Comparison of ENCODE assay signal across 23 cellular contexts in the genomic region with DNA sequence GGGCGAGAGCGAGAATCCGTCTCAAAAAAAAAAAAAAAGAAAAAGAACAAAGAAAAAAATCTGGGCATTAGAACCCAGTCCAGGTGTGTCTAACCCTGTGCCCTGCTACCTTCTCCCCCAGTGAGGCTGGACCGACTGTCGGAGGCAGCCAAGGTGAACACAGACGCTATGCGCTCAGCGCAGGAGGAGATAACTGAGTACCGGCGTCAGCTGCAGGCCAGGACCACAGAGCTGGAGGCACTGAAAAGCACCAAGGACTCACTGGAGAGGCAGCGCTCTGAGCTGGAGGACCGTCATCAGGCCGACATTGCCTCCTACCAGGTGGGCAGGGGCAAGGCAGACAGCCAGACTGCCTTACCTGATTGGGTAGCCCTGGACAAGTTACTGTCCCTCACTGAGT.
"Had no signal": no experiment of that assay in that cellular context is flagged by ENCODE, and none has a peak within 500 bp of the region (broad histone marks: within the 10 kb centered on the region; RNA-seq: fewer than 3 reads in every experiment).

No MANE protein-coding gene starts in this region.

- H3K4me3 Mint-ChIP-seq: mesothelial cell of epicardium had no signal

- H3K9me3 ChIP-seq: heart left ventricle, left lung, lower lobe of right lung, mucosa of descending colon had no signal

- FAIRE-seq: colon, endothelial cell of umbilical vein, frontal cortex, islet of Langerhans, keratinocyte had no signal

- H3K36me3 ChIP-seq: esophagus muscularis mucosa, heart left ventricle, left lung, lower lobe of right lung had no signal

- DNase-seq: dermis blood vessel endothelial cell; dorsolateral prefrontal cortex; effector CD4-positive, alpha-beta T cell; effector memory CD4-positive, alpha-beta T cell; foreskin keratinocyte; heart left ventricle; hypothalamus; left cardiac atrium; left lung; left ventricle myocardium superior; lower lobe of right lung; mesenchymal stem cell; mucosa of descending colon had no signal

- H3K4me3 ChIP-seq: coronary artery, esophagus muscularis mucosa, gastroesophageal sphincter, heart left ventricle, hepatocyte, left lung, lower lobe of right lung, mucosa of descending colon had no signal

- H3K9me3 Mint-ChIP-seq: mesothelial cell of epicardium had no signal

- H3K27ac Mint-ChIP-seq: mesothelial cell of epicardium had no signal

- H3K27ac ChIP-seq: coronary artery, dorsolateral prefrontal cortex, esophagus muscularis mucosa, foreskin keratinocyte, gastroesophageal sphincter, heart left ventricle, hepatocyte, left lung, lower lobe of right lung had no signal

- H3K36me3 Mint-ChIP-seq: mesothelial cell of epicardium had no signal

- H3K4me1 ChIP-seq: foreskin keratinocyte had no signal

- ATAC-seq: foreskin keratinocyte, gastroesophageal sphincter, heart left ventricle, left cardiac atrium, left lung, left ventricle myocardium superior, lower lobe of right lung, mucosa of descending colon had no signal
